In the genomic region with DNA sequence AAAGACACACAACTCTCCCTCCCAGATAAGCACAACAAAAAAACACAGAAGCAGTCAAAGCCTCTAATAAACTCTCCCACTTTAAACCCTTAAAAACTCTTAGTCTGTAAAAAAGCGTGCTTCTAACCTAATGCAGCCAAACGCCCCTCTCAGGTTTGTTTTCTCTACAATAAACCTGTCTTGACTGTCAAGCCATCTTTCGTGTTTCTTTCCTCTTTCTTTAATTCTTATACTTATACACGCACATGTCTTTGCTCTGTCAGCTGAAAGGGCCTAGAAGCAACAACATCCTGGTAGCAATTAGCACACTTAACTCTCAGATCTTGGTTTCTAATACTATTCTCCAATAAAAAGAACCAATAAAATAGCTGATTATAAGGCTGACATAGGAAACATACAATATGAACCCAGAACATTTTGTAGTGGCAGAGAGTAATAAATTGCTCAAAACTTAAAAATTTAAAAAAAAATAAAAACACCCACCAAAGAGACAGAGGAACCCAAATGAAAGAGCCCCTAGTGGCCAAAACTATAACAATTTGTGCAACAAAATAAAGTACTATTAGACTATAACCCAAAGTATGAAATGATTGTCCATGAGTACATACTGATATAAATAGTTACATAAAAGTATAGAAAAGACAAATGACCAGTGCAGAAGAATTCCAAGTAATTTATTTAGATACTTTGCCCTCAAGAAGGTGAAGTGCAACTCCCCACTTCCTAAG, we compare ENCODE assay signal across 19 cellular contexts.
DNase-seq lines count a peak whose midpoint lies in the region; ATAC-seq, FAIRE-seq and TF ChIP-seq lines count a peak whose summit lies in the region.
"Had no signal": no experiment of that assay in that cellular context is flagged by ENCODE, and none has a peak within 500 bp of the region (broad histone marks: within the 10 kb centered on the region; RNA-seq: fewer than 3 reads in every experiment).

No MANE protein-coding gene starts in this region.

- H2AFZ ChIP-seq in keratinocyte (ENCODE audit: control insufficient read depth, low read length): no peak overlapping the region

- H3K27me3 ChIP-seq in Caco-2 (replicated peaks; ENCODE audit: control insufficient read depth, insufficient read depth, low read length) (no peaks in the 10 kb centered on the region), keratinocyte (ENCODE audit: control insufficient read depth, extremely low read depth, insufficient read depth, low read length) (no peaks in the 10 kb centered on the region)
- H3K27me3 ChIP-seq: adrenal gland, MG63, pancreas, SJSA1 had no signal

- H3K79me2 ChIP-seq in keratinocyte (ENCODE audit: control insufficient read depth, insufficient read depth, low read length): no peaks in the 10 kb centered on the region

- no peaks in the 10 kb centered on the region for H3K9me1 ChIP-seq in keratinocyte (ENCODE audit: control insufficient read depth, extremely low read depth, insufficient read depth, low read length)

- no peak for FAIRE-seq in keratinocyte (lab: Jason Lieb, UNC)
- FAIRE-seq: frontal cortex, pancreas had no signal

- DNase-seq in Caco-2 (no peak), HFFc6 (no peak), astrocyte of the cerebellum (ENCODE audit: low read depth) (no peak), keratinocyte (ENCODE audit: low read depth, low spot score) (no peak), HCEC 1CT (no peak), NCI-H2196 treated with DMSO at 0.1 percent for 48 hours (lab: John Stamatoyannopoulos, UW; ENCODE audit: unreplicated experiment) (no peak)
- no peak for DNase-seq in activated CD4-positive, alpha-beta memory T cell treated with anti-CD3 and anti-CD28 coated beads, Interleukin-2, amount 10 ng/mL, durations not matched to agents 7 days and 5 days
- DNase-seq: adrenal gland; DMS153; left ventricle myocardium inferior; MG63; NCI-H2029 treated with DMSO at 0.1 percent for 48 hours; NCI-H524; pancreas; stimulated activated CD4-positive, alpha-beta T cell treated with anti-CD3 and anti-CD28 coated beads, Interleukin-4, amount 100 ng/mL, for 4 hours had no signal

- H3K9ac ChIP-seq in keratinocyte (ENCODE audit: control insufficient read depth, extremely low read depth, insufficient read depth, low read length): no peak overlapping the region

- H3K4me1 ChIP-seq in Caco-2 (peaks cover 13% of the 10 kb centered on the region), keratinocyte (ENCODE audit: control insufficient read depth, extremely low read depth, insufficient read depth, low read length) (no peaks in the 10 kb centered on the region)
- H3K4me1 ChIP-seq: adrenal gland, left ventricle myocardium inferior, pancreas had no signal

- no peaks in the 10 kb centered on the region for H4K20me1 ChIP-seq in keratinocyte (ENCODE audit: control insufficient read depth, extremely low read depth, insufficient read depth, low read length)

- H3K9me3 Mint-ChIP-seq in Caco-2 (ENCODE audit: unreplicated experiment) (peaks cover 39% of the 10 kb centered on the region), HFFc6 (no peaks in the 10 kb centered on the region)
- H3K9me3 Mint-ChIP-seq in activated CD4-positive, alpha-beta memory T cell treated with anti-CD3 and anti-CD28 coated beads, Interleukin-2, amount 10 ng/mL, durations not matched to agents 7 days and 5 days: peaks cover 3% of the 10 kb centered on the region

- no peak for ATAC-seq in GM19467 (IDR thresholded peaks at IDR 0.05; ENCODE audit: unreplicated experiment)
- ATAC-seq: pancreas had no signal

- in situ Hi-C loops in astrocyte of the cerebellum (cut with HindIII; ENCODE audit: low sequenced_read_pairs): no loop called here

- POLR2A ChIA-PET in Caco-2 (lab: Charles Lee): no interaction called here
- POLR2A ChIA-PET in activated CD4-positive, alpha-beta memory T cell treated with anti-CD3 and anti-CD28 coated beads, Interleukin-2, amount 10 ng/mL, durations not matched to agents 7 days and 5 days (lab: Charles Lee): no interaction called here

- intact Hi-C loops in Caco-2 (cut with micrococcal nuclease; ENCODE audit: unreplicated experiment): no loop called here

- H3K36me3 ChIP-seq in Caco-2 (ENCODE audit: control insufficient read depth, insufficient read depth, low read length) (no peaks in the 10 kb centered on the region), keratinocyte (ENCODE audit: control insufficient read depth in 2 of 2, extremely low read depth in 1 of 2, insufficient read depth in 2 of 2, low read length in 2 of 2) (no peaks in the 10 kb centered on the region)
- H3K36me3 ChIP-seq: adrenal gland, left ventricle myocardium inferior, MG63, pancreas, SJSA1 had no signal

- BruUV-seq in Caco-2 (replicated peaks; lab: Mats Ljungman, UMichigan): no TSS peak

- H3K4me2 ChIP-seq in keratinocyte (ENCODE audit: control insufficient read depth, extremely low read depth, insufficient read depth, low read depth, low read length): no peak overlapping the region

- no peak for TF ChIP-seq CTCF in Caco-2 (IDR thresholded peaks at IDR 0.05; ENCODE audit: insufficient read depth in 1 of 2, low read depth in 1 of 2, low read length in 1 of 2, severe bottlenecking in 1 of 2, unreplicated experiment in 1 of 2)
- TF ChIP-seq CTCF in HFFc6 (IDR thresholded peaks at IDR 0.05): peak; percentile 76
- TF ChIP-seq CTCF in astrocyte of the cerebellum (IDR thresholded peaks at IDR 0.05; ENCODE audit: low read depth, low read length, missing control alignments): peak; percentile 8
- peak in 2 of 3 experiments; percentile 11 to 18 for TF ChIP-seq CTCF in keratinocyte (optimal IDR thresholded peaks at IDR 0.05 in 1 of 3, IDR thresholded peaks at IDR 0.05 in 1 of 3, conservative IDR thresholded peaks at IDR 0.05 in 1 of 3; ENCODE audit: extremely low read depth in 1 of 3, insufficient read depth in 2 of 3, low read length in 3 of 3)

- H3K9me3 ChIP-seq in Caco-2 (peaks cover 15% of the 10 kb centered on the region; the same call in 1 of the 2 replicates), keratinocyte (ENCODE audit: control insufficient read depth, low read depth, low read length) (no peaks in the 10 kb centered on the region)
- H3K9me3 ChIP-seq: MG63, pancreas, SJSA1 had no signal

- H3K36me3 Mint-ChIP-seq in Caco-2 (ENCODE audit: insufficient read depth, unreplicated experiment): no peaks in the 10 kb centered on the region
- H3K36me3 Mint-ChIP-seq in HFFc6 (ENCODE audit: low read depth): no peaks in the 10 kb centered on the region
- H3K36me3 Mint-ChIP-seq in activated CD4-positive, alpha-beta memory T cell treated with anti-CD3 and anti-CD28 coated beads, Interleukin-2, amount 10 ng/mL, durations not matched to agents 7 days and 5 days (ENCODE audit: low read depth): no peaks in the 10 kb centered on the region

- H3K4me3 Mint-ChIP-seq in Caco-2 (ENCODE audit: unreplicated experiment): no peak overlapping the region
- H3K4me3 Mint-ChIP-seq in HFFc6: no peak overlapping the region
- no peak overlapping the region for H3K4me3 Mint-ChIP-seq in activated CD4-positive, alpha-beta memory T cell treated with anti-CD3 and anti-CD28 coated beads, Interleukin-2, amount 10 ng/mL, durations not matched to agents 7 days and 5 days
- H3K4me3 Mint-ChIP-seq: T-helper 2 cell treated with Interferon-gamma antibody and Interleukin-4, amounts not matched to agents 5 μg/mL and 100 μg/mL, for 36 hours had no signal

- no peak overlapping the region for H3K4me3 ChIP-seq in Caco-2 (ENCODE audit: low read depth, low read length)
- H3K4me3 ChIP-seq in astrocyte of the cerebellum (ENCODE audit: low read depth, low read length): no peak overlapping the region
- no peak overlapping the region for H3K4me3 ChIP-seq in keratinocyte (ENCODE audit: control insufficient read depth in 2 of 3, extremely low read depth in 1 of 3, insufficient read depth in 2 of 3, low read depth in 1 of 3, low read length in 3 of 3)
- H3K4me3 ChIP-seq: adrenal gland, left ventricle myocardium inferior, MG63, pancreas, SJSA1 had no signal

- no peaks in the 10 kb centered on the region for H3K27me3 Mint-ChIP-seq in Caco-2 (ENCODE audit: insufficient read depth, unreplicated experiment)
- H3K27me3 Mint-ChIP-seq in HFFc6 (ENCODE audit: insufficient read depth): no peaks in the 10 kb centered on the region
- no peaks in the 10 kb centered on the region for H3K27me3 Mint-ChIP-seq in activated CD4-positive, alpha-beta memory T cell treated with anti-CD3 and anti-CD28 coated beads, Interleukin-2, amount 10 ng/mL, durations not matched to agents 7 days and 5 days

- CTCF ChIA-PET in Caco-2 (lab: Charles Lee): no interaction called here
- CTCF ChIA-PET in activated CD4-positive, alpha-beta memory T cell treated with anti-CD3 and anti-CD28 coated beads, Interleukin-2, amount 10 ng/mL, durations not matched to agents 7 days and 5 days (lab: Charles Lee): no interaction called here

- H3K4me1 Mint-ChIP-seq in Caco-2 (ENCODE audit: low read depth, unreplicated experiment) (peaks cover 13% of the 10 kb centered on the region), HFFc6 (ENCODE audit: low read depth) (peaks cover 47% of the 10 kb centered on the region)
- H3K4me1 Mint-ChIP-seq in activated CD4-positive, alpha-beta memory T cell treated with anti-CD3 and anti-CD28 coated beads, Interleukin-2, amount 10 ng/mL, durations not matched to agents 7 days and 5 days: no peaks in the 10 kb centered on the region

- H3K27ac ChIP-seq in keratinocyte (ENCODE audit: control insufficient read depth, insufficient read depth, low read length): no peak overlapping the region
- H3K27ac ChIP-seq: adrenal gland, left ventricle myocardium inferior, pancreas, SJSA1 had no signal

- H3K27ac Mint-ChIP-seq in Caco-2 (ENCODE audit: unreplicated experiment) (peak overlapping the region; percentile 47), HFFc6 (no peak overlapping the region)
- H3K27ac Mint-ChIP-seq in activated CD4-positive, alpha-beta memory T cell treated with anti-CD3 and anti-CD28 coated beads, Interleukin-2, amount 10 ng/mL, durations not matched to agents 7 days and 5 days: no peak overlapping the region
- H3K27ac Mint-ChIP-seq: T-helper 2 cell treated with Interferon-gamma antibody and Interleukin-4, amounts not matched to agents 5 μg/mL and 100 μg/mL, for 36 hours had no signal

- dilution Hi-C loops in keratinocyte (cut with MboI; ENCODE audit: extremely low pct_ligation_motif_present, low sequenced_read_pairs): no loop called here

Comparison
In these comparisons a context has a peak if more than half of its experiments do, and no peak if none do; other contexts are left out.
1. CTCF ChIP-seq: peak in HFFc6 (single experiment), astrocyte of the cerebellum (single experiment) and keratinocyte (2 of 3); none in Caco-2 (0 of 2).